ENCODE assay signal across 14 cellular contexts in genomic region chr11:92227233-92227593, GRCh38. TPM values are rescaled to one million over a fixed set of nuclear protein-coding genes. Genes with fewer than 3 reads are reported as not detected.
DNase-seq lines count a peak whose midpoint lies in the region; ATAC-seq and TF ChIP-seq lines count a peak whose summit lies in the region.
"Had no signal": no experiment of that assay in that cellular context is flagged by ENCODE, and none has a peak within 500 bp of the region (broad histone marks: within the 10 kb centered on the region; RNA-seq: fewer than 3 reads in every experiment).

No MANE protein-coding gene starts in this region.

- H3K9me3 ChIP-seq in testis = no peaks in the 10 kb centered on the region
- H3K9me3 ChIP-seq in right lobe of liver = no peaks in the 10 kb centered on the region
- H3K9me3 ChIP-seq: SJSA1 had no signal

- H3K36me3 Mint-ChIP-seq in WTC11 = no peaks in the 10 kb centered on the region

- peaks cover 16% of the 10 kb centered on the region for H3K4me1 ChIP-seq in testis
- peaks cover 0 to 12% (median 0%) of the 10 kb centered on the region in 4 donors for H3K4me1 ChIP-seq in right lobe of liver

- TF ChIP-seq POLR2A in testis (IDR thresholded peaks at IDR 0.05) (no peak), right lobe of liver (IDR thresholded peaks at IDR 0.05) (no peak)

- DNase-seq in DMS153 treated with DMSO at 0.1 percent for 48 hours (lab: John Stamatoyannopoulos, UW; ENCODE audit: unreplicated experiment) (peak; percentile 30), DMS153 (lab: John Stamatoyannopoulos, UW) (no peak), WTC11 (ENCODE audit: low spot score) (peak; percentile 16), inferior parietal cortex (ENCODE audit: extremely low spot score) (peak; percentile 35), testis (no peak), MV-4-11 (lab: John Stamatoyannopoulos, UW) (no peak), right lobe of liver (no peak)
- DNase-seq: 8988T; activated CD8-positive, alpha-beta T cell treated with anti-CD3 and anti-CD28 coated beads for 36 hours; natural killer cell; NCI-H2029 had no signal

- H3K36me3 ChIP-seq in testis (ENCODE audit: low read depth, missing control alignments) = no peaks in the 10 kb centered on the region
- no peaks in the 10 kb centered on the region for H3K36me3 ChIP-seq in right lobe of liver
- H3K36me3 ChIP-seq: SJSA1 had no signal

- TF ChIP-seq CTCF in WTC11 (IDR thresholded peaks at IDR 0.05) (no peak), testis (IDR thresholded peaks at IDR 0.05) (no peak), right lobe of liver (IDR thresholded peaks at IDR 0.05) (no peak)

- intact Hi-C loops in testis (cut with DNase I; ENCODE audit: low total_unique reads) = no loop called here
- intact Hi-C loops in right lobe of liver (cut with DNase I) = no loop called here

- 7 to 12% methylated on average over 12 of the region's 12 CpGs for WGBS in testis, 2 donors
- 8% methylated on average over 12 of the region's 12 CpGs for WGBS in right lobe of liver (ENCODE audit: insufficient coverage, low coverage, low lambda C conversion rate, missing lambda C conversion rate)

- POLR2A ChIA-PET in WTC11 (lab: Charles Lee) = no interaction called here

- H3K4me1 Mint-ChIP-seq in WTC11 = peaks cover 64% of the 10 kb centered on the region
- H3K4me1 Mint-ChIP-seq: natural killer cell had no signal

- H3K4me3 Mint-ChIP-seq in WTC11 = peak overlapping the region; percentile 94
- H3K4me3 Mint-ChIP-seq: activated CD8-positive, alpha-beta T cell treated with anti-CD3 and anti-CD28 coated beads for 36 hours; natural killer cell had no signal

- peaks cover 46% of the 10 kb centered on the region for H3K27me3 Mint-ChIP-seq in WTC11 (ENCODE audit: low read depth)

- CTCF ChIA-PET in WTC11 (lab: Charles Lee) = interaction anchor here (0.9 to 2.0 kb wide), 8 partner anchors 14 to 659 kb away, joined by 3 to 14 read pairs (median 6); no protein-coding TSS in a partner anchor

- H3K27ac Mint-ChIP-seq in WTC11 = peak overlapping the region; percentile 93
- H3K27ac Mint-ChIP-seq: activated CD8-positive, alpha-beta T cell treated with anti-CD3 and anti-CD28 coated beads for 36 hours; natural killer cell had no signal

- H3K9me3 Mint-ChIP-seq in WTC11 = no peaks in the 10 kb centered on the region
- H3K9me3 Mint-ChIP-seq: activated CD8-positive, alpha-beta T cell treated with anti-CD3 and anti-CD28 coated beads for 36 hours; natural killer cell had no signal

- H3K27me3 ChIP-seq in testis (no peaks in the 10 kb centered on the region), right lobe of liver (peaks cover 0 to 17% of the 10 kb centered on the region in 2 donors)

- ATAC-seq in WTC11 (no peak), GM19463 (IDR thresholded peaks at IDR 0.05; ENCODE audit: unreplicated experiment) (no peak), right lobe of liver (no peak)
- ATAC-seq: activated CD8-positive, alpha-beta T cell treated with anti-CD3 and anti-CD28 coated beads for 36 hours; natural killer cell had no signal

- H3K4me3 ChIP-seq in testis (peak overlapping the region; percentile 49 to 65), right lobe of liver (no peak overlapping the region)
- H3K4me3 ChIP-seq: SJSA1 had no signal

- H3K27ac ChIP-seq in testis = no peak overlapping the region
- no peak overlapping the region for H3K27ac ChIP-seq in right lobe of liver
- H3K27ac ChIP-seq: SJSA1 had no signal

TF ChIP-seq in WTC11, 78 proteins besides CTCF, POLR2A, EP300 and RAD21:
- TF ChIP-seq JUN (CRISPR knock-in tag; IDR thresholded peaks at IDR 0.05) (no peak), ARID4B (CRISPR knock-in tag; IDR thresholded peaks at IDR 0.05; ENCODE audit: borderline replicate concordance) (no peak), FOXJ3 (CRISPR knock-in tag; IDR thresholded peaks at IDR 0.05; ENCODE audit: borderline replicate concordance) (no peak), ATF6 (CRISPR knock-in tag; IDR thresholded peaks at IDR 0.05) (no peak)

RNA-seq across cellular contexts. Expression of gene FAT3, which starts 2.6 kb away (rescaled TPM):
- total RNA-seq in WTC11 (2021) = 25.3 to 30.9 TPM (median 25.8 TPM) in 3 replicates
- 1 to 10 TPM; 6.2 to 6.4 TPM for total RNA-seq in testis
- 2.5 TPM for polyA plus RNA-seq in testis (ENCODE audit: insufficient read depth, low read depth, low replicate concordance)
- total RNA-seq in right lobe of liver = under 1 TPM; 0.04 to 0.42 (median 0.12) TPM
- total RNA-seq: activated CD8-positive, alpha-beta T cell treated with anti-CD3 and anti-CD28 coated beads for 36 hours; HT-29; natural killer cell had no signal

Comparison
In these comparisons a context has a peak if more than half of its experiments do, and no peak if none do; other contexts are left out.
1. DNase-seq: peak in DMS153 treated with DMSO at 0.1 percent for 48 hours (single experiment), WTC11 (single experiment) and inferior parietal cortex (single experiment); none in DMS153 (single experiment), testis (single experiment), MV-4-11 (single experiment) and right lobe of liver (0 of 3).
2. H3K4me3 ChIP-seq: peak in testis (2 of 2); none in right lobe of liver (0 of 3).
3. RNA of gene FAT3, which starts 2.6 kb away (total RNA-seq): 25.3 to 30.9 TPM in WTC11 and 6.2 to 6.4 TPM in testis; 0.04 to 0.42 TPM in right lobe of liver; every median in the first group is over 4 times any median in the second.